ENCODE assay signal across 17 cellular contexts in the genomic region with DNA sequence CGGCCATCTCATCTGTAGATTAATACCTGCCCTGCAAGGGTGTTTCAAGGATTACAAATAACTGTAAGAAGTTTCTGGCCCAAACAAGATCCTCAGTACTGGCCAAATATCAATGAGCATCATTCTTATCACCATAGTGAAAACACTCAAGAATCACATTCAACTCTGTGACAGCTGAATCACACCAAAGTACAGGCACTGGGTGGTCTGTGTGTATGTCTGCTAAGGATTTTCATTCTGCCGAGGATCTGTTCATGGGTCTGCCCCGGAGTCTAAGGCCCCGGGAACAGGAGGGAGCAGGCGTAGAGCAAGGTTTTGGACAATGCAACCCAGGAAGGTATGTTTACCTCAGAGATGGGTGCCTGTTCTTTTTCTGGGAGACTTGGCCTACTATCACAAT.
"Had no signal": no experiment of that assay in that cellular context is flagged by ENCODE, and none has a peak within 500 bp of the region (broad histone marks: within the 10 kb centered on the region; RNA-seq: fewer than 3 reads in every experiment).

No MANE protein-coding gene starts in this region.

- ATAC-seq: activated CD8-positive, alpha-beta T cell treated with anti-CD3 and anti-CD28 coated beads, Interleukin-2, amount 10 ng/mL, durations not matched to agents 7 days and 5 days; body of pancreas; heart right ventricle; left cardiac atrium; right cardiac atrium; stimulated activated naive CD8-positive, alpha-beta T cell treated with anti-CD3 and anti-CD28 coated beads, Interleukin-15, Interleukin-2, amounts not matched to agents 100 U/mL and 50 U/mL, for 24 hours had no signal

- H3K9me3 ChIP-seq: body of pancreas, heart right ventricle, SJCRH30, upper lobe of left lung had no signal

- H3K9me3 Mint-ChIP-seq: activated naive CD4-positive, alpha-beta T cell treated with anti-CD3 and anti-CD28 coated beads for 36 hours had no signal

- H3K4me3 Mint-ChIP-seq: activated CD8-positive, alpha-beta T cell treated with anti-CD3 and anti-CD28 coated beads, Interleukin-2, amount 10 ng/mL, durations not matched to agents 7 days and 5 days; activated naive CD4-positive, alpha-beta T cell treated with anti-CD3 and anti-CD28 coated beads for 36 hours had no signal

- H3K27ac Mint-ChIP-seq: activated CD8-positive, alpha-beta T cell treated with anti-CD3 and anti-CD28 coated beads, Interleukin-2, amount 10 ng/mL, durations not matched to agents 7 days and 5 days; activated naive CD4-positive, alpha-beta T cell treated with anti-CD3 and anti-CD28 coated beads for 36 hours had no signal

- DNase-seq: activated CD4-positive, alpha-beta T cell treated with anti-CD3 and anti-CD28 coated beads for 4 hours; activated CD8-positive, alpha-beta T cell treated with anti-CD3 and anti-CD28 coated beads, Interleukin-2, amount 10 ng/mL, durations not matched to agents 7 days and 5 days; anterior cingulate cortex; body of pancreas; effector CD4-positive, alpha-beta T cell; foreskin fibroblast; heart right ventricle; islet precursor cell; left cardiac atrium; mesenchymal stem cell; nucleus accumbens; right cardiac atrium; SJCRH30; stimulated activated naive CD8-positive, alpha-beta T cell treated with anti-CD3 and anti-CD28 coated beads, Interleukin-15, Interleukin-2, amounts not matched to agents 100 U/mL and 50 U/mL, for 24 hours; upper lobe of left lung; WERI-Rb-1 had no signal
